In genomic region chr2:134207589-134208209, GRCh38 we compare ENCODE assay signal across 8 cellular contexts. TPM values are rescaled to one million over a fixed set of nuclear protein-coding genes. Genes with fewer than 3 reads are reported as not detected.
DNase-seq lines count a peak whose midpoint lies in the region; ATAC-seq, FAIRE-seq and TF ChIP-seq lines count a peak whose summit lies in the region.

No MANE protein-coding gene starts in this region.

- peak; percentile 44 for DNase-seq in BE2C
- DNase-seq in GM19240 (ENCODE audit: insufficient read length, low spot score): peak; percentile 35
- peak; percentile 58 for DNase-seq in HPDE6-E6E7 (ENCODE audit: extremely low spot score)
- DNase-seq in T-helper 2 cell: peak in 4 of 5 experiments; percentile 30 to 64 (median 45)
- no peak for DNase-seq in astrocyte (ENCODE audit: low read depth)
- DNase-seq in keratinocyte (ENCODE audit: low read depth, low spot score): peak; percentile 33
- peak; percentile 23 for DNase-seq in stimulated activated CD8-positive, alpha-beta memory T cell treated with anti-CD3 and anti-CD28 coated beads, Interleukin-12 subunit alpha, Interleukin-12 subunit beta, amount 100 ng/mL, for 24 hours (ENCODE audit: extremely low read depth)

- H3K9me3 ChIP-seq in BE2C: no peaks in the 10 kb centered on the region
- H3K9me3 ChIP-seq in astrocyte (ENCODE audit: insufficient read depth, low read depth, low read length): no peaks in the 10 kb centered on the region
- no peaks in the 10 kb centered on the region for H3K9me3 ChIP-seq in keratinocyte (ENCODE audit: control insufficient read depth, low read depth, low read length)

- H3K79me2 ChIP-seq in astrocyte (ENCODE audit: insufficient read depth, low read length): peaks cover 5% of the 10 kb centered on the region
- peaks cover 9% of the 10 kb centered on the region for H3K79me2 ChIP-seq in keratinocyte (ENCODE audit: control insufficient read depth, insufficient read depth, low read length)

- no peaks in the 10 kb centered on the region for H3K27me3 Mint-ChIP-seq in astrocyte (ENCODE audit: low read depth, unreplicated experiment)

- FAIRE-seq in astrocyte (lab: Jason Lieb, UNC): no peak
- peak; percentile 70 for FAIRE-seq in keratinocyte (lab: Jason Lieb, UNC)

- H4K20me1 ChIP-seq in astrocyte (ENCODE audit: insufficient read depth, low read length) (peaks cover 43% of the 10 kb centered on the region), keratinocyte (ENCODE audit: control insufficient read depth, extremely low read depth, insufficient read depth, low read length) (no peaks in the 10 kb centered on the region)

- no peak overlapping the region for H3K27ac ChIP-seq in astrocyte (ENCODE audit: low read depth, low read length)
- H3K27ac ChIP-seq in keratinocyte (ENCODE audit: control insufficient read depth, insufficient read depth, low read length): no peak overlapping the region

- H3K9me1 ChIP-seq in keratinocyte (ENCODE audit: control insufficient read depth, extremely low read depth, insufficient read depth, low read length): no peaks in the 10 kb centered on the region

- no peak overlapping the region for H3K27ac Mint-ChIP-seq in astrocyte (ENCODE audit: unreplicated experiment)

- no peak overlapping the region for H3K4me3 Mint-ChIP-seq in astrocyte (ENCODE audit: unreplicated experiment)

- H3K36me3 Mint-ChIP-seq in astrocyte (ENCODE audit: low read depth, unreplicated experiment): no peaks in the 10 kb centered on the region

- H3K9me3 Mint-ChIP-seq in astrocyte (ENCODE audit: unreplicated experiment): no peaks in the 10 kb centered on the region

- dilution Hi-C loops in keratinocyte (cut with MboI; ENCODE audit: extremely low pct_ligation_motif_present, low sequenced_read_pairs): no loop called here

- H3K36me3 ChIP-seq in BE2C (no peaks in the 10 kb centered on the region), astrocyte (ENCODE audit: insufficient read depth, low read length) (no peaks in the 10 kb centered on the region), keratinocyte (ENCODE audit: control insufficient read depth in 2 of 2, extremely low read depth in 1 of 2, insufficient read depth in 2 of 2, low read length in 2 of 2) (no peaks in the 10 kb centered on the region)

- ATAC-seq in GM21381 (IDR thresholded peaks at IDR 0.05; ENCODE audit: unreplicated experiment): no peak

- H2AFZ ChIP-seq in astrocyte (ENCODE audit: low read depth, low read length) (no peak overlapping the region), keratinocyte (ENCODE audit: control insufficient read depth, low read length) (no peak overlapping the region)

- H3K4me1 ChIP-seq in BE2C: no peaks in the 10 kb centered on the region; the same call in 1 of the 2 replicates
- peaks cover 9% of the 10 kb centered on the region for H3K4me1 ChIP-seq in astrocyte (ENCODE audit: insufficient read depth, low read length)
- peaks cover under 1% of the 10 kb centered on the region for H3K4me1 ChIP-seq in keratinocyte (ENCODE audit: control insufficient read depth, extremely low read depth, insufficient read depth, low read length)

- no peak overlapping the region for H3K4me3 ChIP-seq in BE2C (ENCODE audit: low read depth, low read length)
- H3K4me3 ChIP-seq in astrocyte (ENCODE audit: insufficient read depth, low read depth, low read length): no peak overlapping the region
- H3K4me3 ChIP-seq in keratinocyte (ENCODE audit: control insufficient read depth in 2 of 3, extremely low read depth in 1 of 3, insufficient read depth in 2 of 3, low read depth in 1 of 3, low read length in 3 of 3): no peak overlapping the region

- H3K4me1 Mint-ChIP-seq in astrocyte (ENCODE audit: low read depth, unreplicated experiment): peaks cover 18% of the 10 kb centered on the region

- H3K27me3 ChIP-seq in BE2C (no peaks in the 10 kb centered on the region), astrocyte (ENCODE audit: insufficient read depth, low read length) (no peaks in the 10 kb centered on the region), keratinocyte (ENCODE audit: control insufficient read depth, extremely low read depth, insufficient read depth, low read length) (no peaks in the 10 kb centered on the region)

- TF ChIP-seq CTCF in BE2C (IDR thresholded peaks at IDR 0.05; ENCODE audit: low read depth, low read length) (peak; percentile 70), astrocyte (IDR thresholded peaks at IDR 0.05; ENCODE audit: insufficient read depth, low read depth, low read length) (peak; percentile 50), keratinocyte (optimal IDR thresholded peaks at IDR 0.05 in 1 of 3, IDR thresholded peaks at IDR 0.05 in 1 of 3, conservative IDR thresholded peaks at IDR 0.05 in 1 of 3; ENCODE audit: extremely low read depth in 1 of 3, insufficient read depth in 2 of 3, low read length in 3 of 3) (peak; percentile 85 to 91 (median 88))

- H3K4me2 ChIP-seq in astrocyte (ENCODE audit: low read length) (no peak overlapping the region), keratinocyte (ENCODE audit: control insufficient read depth, extremely low read depth, insufficient read depth, low read depth, low read length) (no peak overlapping the region)

- no peak overlapping the region for H3K9ac ChIP-seq in astrocyte (ENCODE audit: low read length)
- no peak overlapping the region for H3K9ac ChIP-seq in keratinocyte (ENCODE audit: control insufficient read depth, extremely low read depth, insufficient read depth, low read length)

RNA-seq across cellular contexts. Expression of gene MGAT5, which starts 46.2 kb away (rescaled TPM):
- polyA plus RNA-seq in BE2C (2012; ENCODE audit: insufficient read depth, insufficient read length, low read depth): 20.4 TPM
- 78.6 and 80.2 TPM in 2 replicates for total RNA-seq in astrocyte
- polyA plus RNA-seq in keratinocyte: 20.9 to 33.8 TPM (median 23.0 TPM) in 3 replicates
- polyA plus RNA-seq in keratinocyte (2011; ENCODE audit: low read depth): 4.7 TPM
- polyA plus RNA-seq in keratinocyte (2011; cell fraction: cytosol; rRNA removed): 13.0 and 15.4 TPM in 2 replicates
- 49.0 and 50.4 TPM in 2 replicates for polyA plus RNA-seq in keratinocyte (2011; cell fraction: nucleus; rRNA removed)
- 13.8 and 30.0 TPM in 2 replicates for polyA plus RNA-seq in keratinocyte (2012; ENCODE audit: low replicate concordance)
- polyA minus RNA-seq in keratinocyte: 55.7 to 85.2 TPM (median 82.7 TPM) in 3 replicates
- polyA minus RNA-seq in keratinocyte (2011; cell fraction: cytosol; rRNA and poly(A)+ RNA removed): 35.9 TPM
- 96.5 and 159 TPM in 2 replicates for polyA minus RNA-seq in keratinocyte (2011; cell fraction: nucleus; rRNA and poly(A)+ RNA removed)
